In the genomic region with DNA sequence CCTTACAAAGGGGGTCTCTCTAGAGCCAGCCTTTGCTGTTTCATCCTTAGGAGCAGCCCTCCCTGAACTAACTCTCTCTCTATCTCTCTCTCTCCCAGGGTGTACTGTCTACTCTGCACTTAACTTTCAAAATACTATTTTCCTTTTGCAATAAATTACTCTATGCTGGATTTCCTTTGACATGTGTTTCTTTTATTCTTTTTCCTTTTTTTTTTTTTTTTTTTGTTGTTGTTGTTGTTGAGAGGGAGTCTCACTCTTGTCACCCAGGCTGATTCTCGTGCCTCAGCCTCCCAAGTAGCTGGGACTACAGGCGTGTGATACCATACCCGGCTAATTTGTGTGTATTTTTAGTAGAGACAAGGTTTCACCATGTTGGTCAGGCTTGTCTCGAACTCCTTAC, we compare ENCODE assay signal across 9 cellular contexts. TPM values are rescaled to one million over a fixed set of nuclear protein-coding genes. Genes with fewer than 3 reads are reported as not detected.
DNase-seq lines count a peak whose midpoint lies in the region; ATAC-seq, FAIRE-seq and TF ChIP-seq lines count a peak whose summit lies in the region.
"Had no signal": no experiment of that assay in that cellular context is flagged by ENCODE, and none has a peak within 500 bp of the region (broad histone marks: within the 10 kb centered on the region; RNA-seq: fewer than 3 reads in every experiment).

No MANE protein-coding gene starts in this region.

- H3K4me3 ChIP-seq in heart left ventricle, result peak overlapping the region in 3 of 12 donors; percentile 75 to 97 (median 80)
- H3K4me3 ChIP-seq in kidney (ENCODE audit: low read length in 2 of 2), result peak overlapping the region in 1 of 2 donors; percentile 98
- no peak overlapping the region for H3K4me3 ChIP-seq in transverse colon
- H3K4me3 ChIP-seq: GM23248 had no signal

- H3K27me3 Mint-ChIP-seq in activated T-helper 1 cell treated with anti-CD3 and anti-CD28 coated beads, Interleukin-12 subunit alpha, Interleukin-12 subunit beta, Interleukin-2, Interleukin-4 antibody, amounts not matched to agents 30 ng/mL and 10 ng/mL and 1 ng/mL, durations not matched to agents 14 hours and 24 hours and 36 hours (ENCODE audit: insufficient read depth), result peaks cover 6% of the 10 kb centered on the region

- H3K36me3 Mint-ChIP-seq in activated T-helper 1 cell treated with anti-CD3 and anti-CD28 coated beads, Interleukin-12 subunit alpha, Interleukin-12 subunit beta, Interleukin-2, Interleukin-4 antibody, amounts not matched to agents 30 ng/mL and 10 ng/mL and 1 ng/mL, durations not matched to agents 14 hours and 24 hours and 36 hours (ENCODE audit: low read depth), result peaks cover 16% of the 10 kb centered on the region

- no peak for DNase-seq in heart left ventricle
- no peak for DNase-seq in Right ventricle myocardium inferior (ENCODE audit: missing footprints)
- no peak for DNase-seq in activated T-helper 1 cell treated with anti-CD3 and anti-CD28 coated beads, Interleukin-12 subunit alpha, Interleukin-12 subunit beta, Interleukin-2, Interleukin-4 antibody, amounts not matched to agents 30 ng/mL and 10 ng/mL and 1 ng/mL, durations not matched to agents 14 hours and 24 hours and 36 hours (ENCODE audit: low spot score)
- no peak for DNase-seq in kidney
- DNase-seq in transverse colon, result no peak
- DNase-seq in AG08396 (ENCODE audit: low spot score), result no peak
- no peak for DNase-seq in NCI-H1092 (lab: John Stamatoyannopoulos, UW)
- no peak for DNase-seq in inferior parietal cortex (ENCODE audit: extremely low spot score)

- peaks cover 31% of the 10 kb centered on the region for H3K4me1 Mint-ChIP-seq in activated T-helper 1 cell treated with anti-CD3 and anti-CD28 coated beads, Interleukin-12 subunit alpha, Interleukin-12 subunit beta, Interleukin-2, Interleukin-4 antibody, amounts not matched to agents 30 ng/mL and 10 ng/mL and 1 ng/mL, durations not matched to agents 14 hours and 24 hours and 36 hours (ENCODE audit: low read depth)

- in situ Hi-C loops in transverse colon (cut with MboI; ENCODE audit: low pct_ligation_motif_present in 1 of 4, low pct_unique_long_range_greater_than_20kb in 1 of 4, low sequenced_read_pairs in 3 of 4), result no loop called here

- no peaks in the 10 kb centered on the region for H3K9me3 Mint-ChIP-seq in activated T-helper 1 cell treated with anti-CD3 and anti-CD28 coated beads, Interleukin-12 subunit alpha, Interleukin-12 subunit beta, Interleukin-2, Interleukin-4 antibody, amounts not matched to agents 30 ng/mL and 10 ng/mL and 1 ng/mL, durations not matched to agents 14 hours and 24 hours and 36 hours

- WGBS in heart left ventricle, 4 donors, result 47 to 64% (median 59%) methylated on average over 4 of the region's 4 CpGs
- 72% methylated on average over 4 of the region's 4 CpGs; no CpG with 5 or more reads in 1 of the 2 donors for WGBS in transverse colon (ENCODE audit: low coverage in 1 of 2), 2 donors

- TF ChIP-seq POLR2A in heart left ventricle (IDR thresholded peaks at IDR 0.05), result no peak
- TF ChIP-seq POLR2A in transverse colon (IDR thresholded peaks at IDR 0.05), result no peak

- ATAC-seq in heart left ventricle (no peak), Right ventricle myocardium inferior (no peak)

- H3K27ac Mint-ChIP-seq in activated T-helper 1 cell treated with anti-CD3 and anti-CD28 coated beads, Interleukin-12 subunit alpha, Interleukin-12 subunit beta, Interleukin-2, Interleukin-4 antibody, amounts not matched to agents 30 ng/mL and 10 ng/mL and 1 ng/mL, durations not matched to agents 14 hours and 24 hours and 36 hours, result peak overlapping the region; percentile 92

- no peak overlapping the region for H3K9ac ChIP-seq in kidney (ENCODE audit: low read length in 2 of 2)

- H3K27ac ChIP-seq in heart left ventricle, result peak overlapping the region in 9 of 12 donors; percentile 77 to 95 (median 80)
- H3K27ac ChIP-seq in kidney (ENCODE audit: low read depth in 2 of 2, low read length in 2 of 2), result peak overlapping the region; percentile 36 to 60
- H3K27ac ChIP-seq in transverse colon, result peak overlapping the region; percentile 94 to 97 (median 96)
- H3K27ac ChIP-seq: GM23248 had no signal

- TF ChIP-seq EP300 in transverse colon (IDR thresholded peaks at IDR 0.05; ENCODE audit: low read depth), result no peak

- H3K4me3 Mint-ChIP-seq in activated T-helper 1 cell treated with anti-CD3 and anti-CD28 coated beads, Interleukin-12 subunit alpha, Interleukin-12 subunit beta, Interleukin-2, Interleukin-4 antibody, amounts not matched to agents 30 ng/mL and 10 ng/mL and 1 ng/mL, durations not matched to agents 14 hours and 24 hours and 36 hours, result peak overlapping the region; percentile 89

- intact Hi-C loops in heart left ventricle (cut with DNase I) (loop anchor here in 7 of 10 donors (2.0 to 10.0 kb wide), 6 partner anchors 18 to 168 kb away; partner anchors contain the start of genes TRIM4 (in 4 of the 7), AP4M1 (in 1 of the 7), AZGP1 (in 1 of the 7) and MCM7 (in 1 of the 7)), Right ventricle myocardium inferior (cut with DNase I) (loop anchor here (1.0 to 10.0 kb wide), 3 partner anchors 17 to 168 kb away; partner anchors contain the start of gene TRIM4), kidney (cut with DNase I) (no loop called here), transverse colon (cut with DNase I; ENCODE audit: low total_unique reads) (no loop called here)
- intact Hi-C loops in activated T-helper 1 cell treated with anti-CD3 and anti-CD28 coated beads, Interleukin-12 subunit alpha, Interleukin-12 subunit beta, Interleukin-2, Interleukin-4 antibody, amounts not matched to agents 30 ng/mL and 10 ng/mL and 1 ng/mL, durations not matched to agents 14 hours and 24 hours and 36 hours (cut with micrococcal nuclease), result loop anchor here (1.0 to 5.0 kb wide), 2 partner anchors 43 to 581 kb away; partner anchors contain the start of genes MBLAC1, ZKSCAN5 and ZNF394

- H3K27me3 ChIP-seq in heart left ventricle (no peaks in the 10 kb centered on the region), transverse colon (no peaks in the 10 kb centered on the region)

- H3K36me3 ChIP-seq in heart left ventricle, result peaks cover 0 to 20% (median 14%) of the 10 kb centered on the region in 9 donors
- H3K36me3 ChIP-seq in kidney (ENCODE audit: control insufficient read depth in 1 of 2, insufficient read depth in 2 of 2, low read length in 2 of 2), result peaks cover 0 to 4% of the 10 kb centered on the region in 2 donors
- no peaks in the 10 kb centered on the region for H3K36me3 ChIP-seq in transverse colon

- TF ChIP-seq CTCF in heart left ventricle (IDR thresholded peaks at IDR 0.05) (no peak), kidney (IDR thresholded peaks at IDR 0.05; ENCODE audit: borderline replicate concordance, extremely low read depth, insufficient read depth) (no peak), transverse colon (IDR thresholded peaks at IDR 0.05) (no peak)

- FAIRE-seq in kidney (lab: Jason Lieb, UNC), result no peak

- H3K9me3 ChIP-seq in heart left ventricle (no peaks in the 10 kb centered on the region), kidney (ENCODE audit: control insufficient read depth in 1 of 2, low read length in 2 of 2) (no peaks in the 10 kb centered on the region), transverse colon (no peaks in the 10 kb centered on the region)

- H3K4me1 ChIP-seq in heart left ventricle (peaks cover 0 to 53% (median 28%) of the 10 kb centered on the region in 12 donors), kidney (ENCODE audit: control insufficient read depth in 1 of 2, insufficient read depth in 1 of 2, low read depth in 1 of 2, low read length in 2 of 2) (peaks cover 10 to 21% of the 10 kb centered on the region in 2 donors), transverse colon (peaks cover 23 to 47% (median 45%) of the 10 kb centered on the region in 4 donors)

RNA-seq across cellular contexts. Expression of gene ZNF3, which starts 1.5 kb away (rescaled TPM):
- 10 to 100 TPM; 11.7 to 21.2 (median 15.2) TPM for total RNA-seq in heart left ventricle
- polyA plus RNA-seq in heart left ventricle, result 10 to 100 TPM; 11.2 to 11.5 TPM
- 14.6 TPM for total RNA-seq in Right ventricle myocardium inferior
- total RNA-seq in activated T-helper 1 cell treated with anti-CD3 and anti-CD28 coated beads, Interleukin-12 subunit alpha, Interleukin-12 subunit beta, Interleukin-2, Interleukin-4 antibody, amounts not matched to agents 30 ng/mL and 10 ng/mL and 1 ng/mL, durations not matched to agents 14 hours and 24 hours and 36 hours, result 24.6 and 26.1 TPM in 2 replicates
- total RNA-seq in kidney, result 30.8 TPM
- polyA plus RNA-seq in kidney (ENCODE audit: insufficient read depth, low read depth, low replicate concordance), result 15.8 TPM
- 10 to 100 TPM; 37.4 to 42.7 (median 41.0) TPM for total RNA-seq in transverse colon

RNA-seq across cellular contexts. Expression of gene COPS6, which starts 5.8 kb away (rescaled TPM):
- 100 to 1,000 TPM in 7 of 9 donors, 10 to 100 TPM in 2; 53.3 to 120 (median 108) TPM for total RNA-seq in heart left ventricle
- 100 to 1,000 TPM; 115 to 130 TPM for polyA plus RNA-seq in heart left ventricle
- 117 TPM for total RNA-seq in Right ventricle myocardium inferior
- total RNA-seq in activated T-helper 1 cell treated with anti-CD3 and anti-CD28 coated beads, Interleukin-12 subunit alpha, Interleukin-12 subunit beta, Interleukin-2, Interleukin-4 antibody, amounts not matched to agents 30 ng/mL and 10 ng/mL and 1 ng/mL, durations not matched to agents 14 hours and 24 hours and 36 hours, result 101 and 115 TPM in 2 replicates
- 89.1 TPM for total RNA-seq in kidney
- polyA plus RNA-seq in kidney (ENCODE audit: insufficient read depth, low read depth, low replicate concordance), result 166 TPM
- total RNA-seq in transverse colon, result 10 to 100 TPM; 18.3 to 61.3 (median 44.5) TPM

RNA-seq across cellular contexts. Expression of gene MCM7, which starts 18.2 kb away (rescaled TPM):
- total RNA-seq in heart left ventricle (10 to 100 TPM; 12.8 to 34.4 (median 17.2) TPM), Right ventricle myocardium inferior (25.4 TPM), kidney (47.2 TPM), transverse colon (10 to 100 TPM; 30.3 to 72.6 (median 38.7) TPM)
- polyA plus RNA-seq in heart left ventricle (10 to 100 TPM; 15.2 to 31.6 TPM), kidney (ENCODE audit: insufficient read depth, low read depth, low replicate concordance) (21.0 TPM)
- total RNA-seq in activated T-helper 1 cell treated with anti-CD3 and anti-CD28 coated beads, Interleukin-12 subunit alpha, Interleukin-12 subunit beta, Interleukin-2, Interleukin-4 antibody, amounts not matched to agents 30 ng/mL and 10 ng/mL and 1 ng/mL, durations not matched to agents 14 hours and 24 hours and 36 hours, result 447 and 452 TPM in 2 replicates

RNA-seq across cellular contexts. Expression of gene AP4M1, which starts 18.5 kb away (rescaled TPM):
- total RNA-seq in heart left ventricle (10 to 100 TPM in 8 of 9 donors, 1 to 10 TPM in 1; 8.9 to 19.3 (median 12.3) TPM), Right ventricle myocardium inferior (10.1 TPM), kidney (22.8 TPM), transverse colon (10 to 100 TPM; 16.5 to 86.0 (median 54.9) TPM)
- polyA plus RNA-seq in heart left ventricle (10 to 100 TPM; 10.9 to 17.7 TPM), kidney (ENCODE audit: insufficient read depth, low read depth, low replicate concordance) (16.4 TPM)
- total RNA-seq in activated T-helper 1 cell treated with anti-CD3 and anti-CD28 coated beads, Interleukin-12 subunit alpha, Interleukin-12 subunit beta, Interleukin-2, Interleukin-4 antibody, amounts not matched to agents 30 ng/mL and 10 ng/mL and 1 ng/mL, durations not matched to agents 14 hours and 24 hours and 36 hours, result 12.3 and 15.9 TPM in 2 replicates

RNA-seq across cellular contexts. Expression of gene ZSCAN21, which starts 33.4 kb away (rescaled TPM):
- 10 to 100 TPM in 2 of 9 donors, 1 to 10 TPM in 7; 6.2 to 12.1 (median 7.2) TPM for total RNA-seq in heart left ventricle
- 1 to 10 TPM; 4.4 to 7.2 TPM for polyA plus RNA-seq in heart left ventricle
- 9.4 TPM for total RNA-seq in Right ventricle myocardium inferior
- total RNA-seq in activated T-helper 1 cell treated with anti-CD3 and anti-CD28 coated beads, Interleukin-12 subunit alpha, Interleukin-12 subunit beta, Interleukin-2, Interleukin-4 antibody, amounts not matched to agents 30 ng/mL and 10 ng/mL and 1 ng/mL, durations not matched to agents 14 hours and 24 hours and 36 hours, result 6.8 and 9.8 TPM in 2 replicates
- total RNA-seq in kidney, result 12.4 TPM
- polyA plus RNA-seq in kidney (ENCODE audit: insufficient read depth, low read depth, low replicate concordance), result 10.8 TPM
- total RNA-seq in transverse colon, result 10 to 100 TPM in 2 of 4 donors, 1 to 10 TPM in 1, under 1 TPM in 1; 0.75 to 28.7 (median 10.0) TPM

Comparison
In these comparisons a context has a peak if more than half of its experiments do, and no peak if none do; other contexts are left out.
1. intact Hi-C loops: an anchor here in heart left ventricle (2.0 to 10.0 kb wide), Right ventricle myocardium inferior (1.0 to 10.0 kb wide) and activated T-helper 1 cell treated with anti-CD3 and anti-CD28 coated beads, Interleukin-12 subunit alpha, Interleukin-12 subunit beta, Interleukin-2, Interleukin-4 antibody, amounts not matched to agents 30 ng/mL and 10 ng/mL and 1 ng/mL, durations not matched to agents 14 hours and 24 hours and 36 hours (1.0 to 5.0 kb wide); none called in kidney and transverse colon.